Comparison of ENCODE assay signal across 8 cellular contexts in the genomic region with DNA sequence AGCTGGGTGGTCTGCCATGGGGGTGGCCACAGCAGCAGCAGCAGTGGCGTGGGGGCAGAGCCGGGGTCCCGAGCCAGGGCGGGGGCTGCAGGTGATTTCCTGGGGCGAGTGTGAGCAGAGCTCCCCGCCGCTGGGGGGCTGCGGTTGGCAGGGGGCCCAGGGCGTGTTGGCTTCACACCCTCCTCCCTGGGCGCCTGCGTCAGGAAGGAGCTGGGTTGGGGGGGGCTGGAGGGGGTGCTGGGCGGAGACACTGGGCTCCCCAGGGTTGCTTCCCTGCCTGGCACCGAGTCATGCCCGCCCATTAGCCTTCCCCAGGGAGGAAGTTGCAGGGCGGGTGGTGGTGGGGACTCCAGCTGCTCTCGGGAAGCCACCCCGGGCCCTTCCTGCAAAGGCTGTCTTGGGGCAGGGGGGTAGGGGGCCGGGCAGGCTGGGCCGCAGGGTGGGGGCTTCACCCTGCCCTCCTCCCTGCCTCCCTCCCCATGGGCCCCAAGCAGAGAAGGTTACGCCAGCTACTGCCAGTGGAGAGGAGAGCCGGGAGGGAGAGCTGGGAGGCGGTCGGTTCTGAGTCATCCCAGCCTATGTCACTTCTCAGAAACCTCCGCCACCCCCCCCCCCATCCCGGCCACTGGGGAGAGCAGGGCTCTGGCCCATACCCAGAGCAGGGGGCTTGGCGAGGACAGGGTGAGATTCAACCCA. TPM values are rescaled to one million over a fixed set of nuclear protein-coding genes. Genes with fewer than 3 reads are reported as not detected.
DNase-seq lines count a peak whose midpoint lies in the region; ATAC-seq and TF ChIP-seq lines count a peak whose summit lies in the region.

No MANE protein-coding gene starts in this region.

- H3K27ac Mint-ChIP-seq in H9 (peak overlapping the region in 2 of 3 experiments; percentile 32 to 55; a peak in 1 of 7 replicates), osteocyte (ENCODE audit: unreplicated experiment) (peak overlapping the region; percentile 94)

- POLR2A ChIA-PET in RWPE1 (lab: Yijun Ruan, JAX; ENCODE audit: low non-redundant PET), result interaction anchor here (0.5 to 1.4 kb wide), 7 partner anchors 9 to 497 kb away, joined by 3 to 14 read pairs (median 7); a partner anchor contains a TSS

- H4K8ac ChIP-seq in H9 (replicated peaks; ENCODE audit: insufficient read length, low read depth, low read length), result no peak overlapping the region

- TF ChIP-seq EP300 in gastroesophageal sphincter (IDR thresholded peaks at IDR 0.05), result no peak

- H3K27me3 ChIP-seq in H9 (ENCODE audit: insufficient read depth, low read length) (no peaks in the 10 kb centered on the region), gastroesophageal sphincter (no peaks in the 10 kb centered on the region)

- no peak overlapping the region; a peak in 1 of 5 replicates for H3K4me3 Mint-ChIP-seq in H9
- peak overlapping the region; percentile 91 for H3K4me3 Mint-ChIP-seq in osteocyte (ENCODE audit: unreplicated experiment)

- DNase-seq in ACHN (peak; percentile 92), H9 (no peak), RWPE1 (ENCODE audit: low spot score) (peak; percentile 85), osteocyte (ENCODE audit: extremely low spot score, unreplicated experiment) (peak; percentile 98)
- peak; percentile 56 for DNase-seq in activated naive CD4-positive, alpha-beta T cell treated with anti-CD3 and anti-CD28 coated beads, Interleukin-2, amount 50 U/mL, for 16 hours

- H3K14ac ChIP-seq in H9 (ENCODE audit: insufficient read depth, low read length), result no peak overlapping the region

- TF ChIP-seq CTCF in H9 (conservative IDR thresholded peaks at IDR 0.05) (no peak), RWPE1 (conservative IDR thresholded peaks at IDR 0.05; ENCODE audit: low read depth) (no peak), gastroesophageal sphincter (IDR thresholded peaks at IDR 0.05) (peak in 3 of 4 experiments; percentile 30 to 51 (median 35)), osteocyte (IDR thresholded peaks at IDR 0.05) (peak; percentile 26)

- H3K9me3 Mint-ChIP-seq in H9 (no peaks in the 10 kb centered on the region; a peak in 1 of 5 replicates), osteocyte (ENCODE audit: unreplicated experiment) (no peaks in the 10 kb centered on the region)

- H2BK20ac ChIP-seq in H9 (ENCODE audit: low read depth, low read length, poor library complexity, severe bottlenecking), result no peak overlapping the region

- H2BK12ac ChIP-seq in H9 (ENCODE audit: insufficient read length, low read depth, low read length), result no peak overlapping the region

- H3K27me3 Mint-ChIP-seq in H9 (ENCODE audit: low read depth) (no peaks in the 10 kb centered on the region), osteocyte (ENCODE audit: unreplicated experiment) (no peaks in the 10 kb centered on the region)

- no peaks in the 10 kb centered on the region for H3K9me3 ChIP-seq in H9 (ENCODE audit: control insufficient read depth, low read depth, low read length)
- H3K9me3 ChIP-seq in gastroesophageal sphincter, result no peaks in the 10 kb centered on the region

- in situ Hi-C loops in ACHN (cut with HindIII; ENCODE audit: low pct_ligation_motif_present, low pct_unique_long_range_greater_than_20kb, low sequenced_read_pairs), result no loop called here

- no peaks in the 10 kb centered on the region; the same call in 1 of the 2 replicates for H3K4me1 ChIP-seq in H9 (ENCODE audit: insufficient read depth, low read length)
- peaks cover 0 to 75% (median 36%) of the 10 kb centered on the region in 3 donors for H3K4me1 ChIP-seq in gastroesophageal sphincter

- no peak overlapping the region for H3K23ac ChIP-seq in H9 (ENCODE audit: insufficient read length, low read depth, low read length)

- H3K79me1 ChIP-seq in H9 (ENCODE audit: insufficient read depth, low read depth, low read length, poor library complexity, severe bottlenecking), result no peaks in the 10 kb centered on the region

- peaks cover 11% of the 10 kb centered on the region; the same call in 1 of the 2 replicates for H3K79me2 ChIP-seq in H9 (ENCODE audit: insufficient read depth, low read length)

- H2AK5ac ChIP-seq in H9 (ENCODE audit: insufficient read length, low read length), result no peak overlapping the region

- no peak overlapping the region for H3K56ac ChIP-seq in H9 (ENCODE audit: insufficient read length, low read depth, low read length)

- H3K9ac ChIP-seq in H9 (ENCODE audit: extremely low read depth, insufficient read length, low read length), result no peak overlapping the region

- H3K4me3 ChIP-seq in gastroesophageal sphincter, result peak overlapping the region; percentile 11 to 86

- H3K4ac ChIP-seq in H9 (ENCODE audit: low read depth, low read length), result no peak overlapping the region

- no CpG with 5 or more reads among the region's 26 CpGs for WGBS in H9 (ENCODE audit: extremely low coverage, insufficient read length, low lambda C conversion rate)
- no CpG with 5 or more reads among the region's 26 CpGs for WGBS in gastroesophageal sphincter (ENCODE audit: low coverage in 1 of 2), 2 donors

- no peak overlapping the region for H3K18ac ChIP-seq in H9 (ENCODE audit: insufficient read length, low read depth, low read length)

- ATAC-seq in gastroesophageal sphincter (peak; percentile 62), HG03039 (IDR thresholded peaks at IDR 0.05; ENCODE audit: unreplicated experiment) (no peak), HG02610 (IDR thresholded peaks at IDR 0.05; ENCODE audit: unreplicated experiment) (no peak)

- H3K4me2 ChIP-seq in H9 (ENCODE audit: insufficient read depth, insufficient read length, low read length), result no peak overlapping the region

- peaks cover 12% of the 10 kb centered on the region for H3K23me2 ChIP-seq in H9 (ENCODE audit: insufficient read length, low read depth, low read length, poor library complexity, severe bottlenecking)

- no peak overlapping the region for H2BK120ac ChIP-seq in H9 (ENCODE audit: low read depth, low read length, poor library complexity, severe bottlenecking)

- CTCF ChIA-PET in RWPE1 (lab: Yijun Ruan, JAX), result interaction anchor here (0.8 to 1.9 kb wide), 2 partner anchors 9 to 14 kb away, joined by 6 to 9 read pairs; no protein-coding TSS in a partner anchor

- H4K20me1 ChIP-seq in H9 (ENCODE audit: control insufficient read depth, insufficient read depth, insufficient read length), result no peaks in the 10 kb centered on the region

- H2AFZ ChIP-seq in H9 (ENCODE audit: low read length), result no peak overlapping the region

- H2BK15ac ChIP-seq in H9 (ENCODE audit: low read depth, low read length), result no peak overlapping the region

- no peak overlapping the region for H2BK5ac ChIP-seq in H9 (ENCODE audit: insufficient read length, low read length)

- no peak overlapping the region for H4K91ac ChIP-seq in H9 (ENCODE audit: insufficient read length, low read depth, low read length)

- H3K27ac ChIP-seq in H9 (ENCODE audit: insufficient read length, low read depth, low read length), result no peak overlapping the region
- H3K27ac ChIP-seq in RWPE1, result peak overlapping the region; percentile 100
- H3K27ac ChIP-seq in gastroesophageal sphincter, result peak overlapping the region; percentile 70 to 100 (median 100)

- H3K36me3 ChIP-seq in gastroesophageal sphincter, result peaks cover 3 to 53% of the 10 kb centered on the region in 2 donors

- TF ChIP-seq POLR2A in gastroesophageal sphincter (IDR thresholded peaks at IDR 0.05), result peak in 1 of 2 donors; percentile 2

- H3K36me3 Mint-ChIP-seq in H9 (ENCODE audit: insufficient read depth in 1 of 3, low read depth in 3 of 3), result peaks cover 24 to 58% (median 49%) of the 10 kb centered on the region in 3 experiments; a peak in 6 of 7 replicates
- peaks cover 28% of the 10 kb centered on the region for H3K36me3 Mint-ChIP-seq in osteocyte (ENCODE audit: unreplicated experiment)

- H3K4me1 Mint-ChIP-seq in H9 (peaks cover 7 to 23% of the 10 kb centered on the region in 2 experiments), osteocyte (ENCODE audit: unreplicated experiment) (peaks cover 40% of the 10 kb centered on the region)

- no peak overlapping the region for H3T11ph ChIP-seq in H9 (ENCODE audit: low read length)

- no peak overlapping the region for H4K5ac ChIP-seq in H9 (ENCODE audit: insufficient read length, low read depth, low read length)

RNA-seq across cellular contexts. Expression of a gene that starts 4.6 kb away (rescaled TPM):
- total RNA-seq in H9 (2021) (286 and 300 TPM in 2 replicates), gastroesophageal sphincter (10 to 100 TPM; 20.0 to 40.1 (median 24.2) TPM), osteocyte (98.1 and 103 TPM in 2 replicates)

RNA-seq across cellular contexts. Expression of a gene that starts 11.4 kb away (rescaled TPM):
- total RNA-seq in H9 (2021) (179 and 191 TPM in 2 replicates), gastroesophageal sphincter (100 to 1,000 TPM in 1 of 4 donors, 10 to 100 TPM in 3; 62.3 to 116 (median 84.1) TPM), osteocyte (167 and 172 TPM in 2 replicates)

RNA-seq across cellular contexts. Expression of a gene that starts 15.2 kb away (rescaled TPM):
- total RNA-seq in H9 (2021) (25.6 and 28.4 TPM in 2 replicates), gastroesophageal sphincter (under 1 TPM in 3 of 4 donors, not detected in 1; 0.13 to 0.73 (median 0.49) TPM), osteocyte (6.9 and 7.0 TPM in 2 replicates)

RNA-seq across cellular contexts. Expression of a gene that starts 16.2 kb away (rescaled TPM):
- total RNA-seq in H9 (2021) (249 and 263 TPM in 2 replicates), gastroesophageal sphincter (100 to 1,000 TPM; 350 to 708 (median 559) TPM), osteocyte (401 and 408 TPM in 2 replicates)

RNA-seq across cellular contexts. Expression of a gene that starts 22.4 kb away (rescaled TPM):
- total RNA-seq in H9 (2021) (56.4 and 63.0 TPM in 2 replicates), gastroesophageal sphincter (10 to 100 TPM; 14.2 to 42.2 (median 21.8) TPM), osteocyte (35.3 and 35.8 TPM in 2 replicates)

Comparison
In these comparisons a context has a peak if more than half of its experiments do, and no peak if none do; other contexts are left out.
1. CTCF ChIP-seq: peak in gastroesophageal sphincter (3 of 4) and osteocyte (single experiment); none in H9 (single experiment) and RWPE1 (single experiment).